ENCODE assay signal across 1 cellular context in genomic region chr1:178555613-178556012, GRCh38. TPM values are rescaled to one million over a fixed set of nuclear protein-coding genes. Genes with fewer than 3 reads are reported as not detected.
"Had no signal": no experiment of that assay in that cellular context is flagged by ENCODE, and none has a peak within 500 bp of the region (broad histone marks: within the 10 kb centered on the region; RNA-seq: fewer than 3 reads in every experiment).

No MANE protein-coding gene starts in this region.

RNA-seq across cellular contexts. Expression of gene TEX35, which starts 42.7 kb away (rescaled TPM):
- polyA plus RNA-seq: GM12878 had no signal

RNA-seq across cellular contexts. Expression of gene CLEC20A, which starts 58.8 kb away (rescaled TPM):
- polyA plus RNA-seq: GM12878 had no signal
